Comparison of ENCODE assay signal across 7 cellular contexts in genomic region chr9:5628183-5628529, GRCh38. TPM values are rescaled to one million over a fixed set of nuclear protein-coding genes. Genes with fewer than 3 reads are reported as not detected.
DNase-seq lines count a peak whose midpoint lies in the region; ATAC-seq and TF ChIP-seq lines count a peak whose summit lies in the region.

No MANE protein-coding gene starts in this region.

- no peaks in the 10 kb centered on the region for H3K36me3 ChIP-seq in stomach

- TF ChIP-seq POLR2A in stomach (IDR thresholded peaks at IDR 0.05), result no peak

- H3K4me1 ChIP-seq in stomach, result peaks cover 24 to 71% (median 46%) of the 10 kb centered on the region in 4 donors

- no peaks in the 10 kb centered on the region for H3K27me3 ChIP-seq in stomach

- DNase-seq in HT-29 (ENCODE audit: low spot score) (peak; percentile 59), stomach (no peak), globus pallidus (ENCODE audit: low spot score) (no peak), AG08395 (ENCODE audit: low spot score) (no peak), NCI-H748 treated with DMSO at 0.1 percent for 48 hours (lab: John Stamatoyannopoulos, UW) (no peak)
- no peak for DNase-seq in activated CD8-positive, alpha-beta T cell treated with anti-CD3 and anti-CD28 coated beads, Interleukin-2, amount 10 ng/mL, durations not matched to agents 7 days and 5 days

- 1 to 3% (median 2%) methylated on average over 7 of the region's 7 CpGs for whole genome bisulfite sequencing in stomach, 5 donors

- peak; percentile 0 for ATAC-seq in activated CD8-positive, alpha-beta T cell treated with anti-CD3 and anti-CD28 coated beads, Interleukin-2, amount 10 ng/mL, durations not matched to agents 7 days and 5 days

- POLR2A ChIA-PET in activated CD8-positive, alpha-beta T cell treated with anti-CD3 and anti-CD28 coated beads, Interleukin-2, amount 10 ng/mL, durations not matched to agents 7 days and 5 days (lab: Charles Lee), result interaction anchor here (0.6 to 3.1 kb wide), 17 partner anchors 9 to 949 kb away, joined by 3 to 19 read pairs (median 5); partner anchors contain the start of genes CD274, CDC37L1, JAK2 and PLGRKT

- no peak for TF ChIP-seq EP300 in stomach (IDR thresholded peaks at IDR 0.05)

- no peaks in the 10 kb centered on the region for H3K9me3 Mint-ChIP-seq in activated CD8-positive, alpha-beta T cell treated with anti-CD3 and anti-CD28 coated beads, Interleukin-2, amount 10 ng/mL, durations not matched to agents 7 days and 5 days (ENCODE audit: insufficient read depth)

- no peak for TF ChIP-seq CTCF in stomach (IDR thresholded peaks at IDR 0.05)

- H3K4me3 ChIP-seq in iPS-18c (ENCODE audit: insufficient read depth, low read depth, low read length) (peak overlapping the region; percentile 85), stomach (peak overlapping the region; percentile 84 to 99 (median 94))

- peaks cover 20% of the 10 kb centered on the region for H3K36me3 Mint-ChIP-seq in activated CD8-positive, alpha-beta T cell treated with anti-CD3 and anti-CD28 coated beads, Interleukin-2, amount 10 ng/mL, durations not matched to agents 7 days and 5 days (ENCODE audit: low read depth)

- CTCF ChIA-PET in activated CD8-positive, alpha-beta T cell treated with anti-CD3 and anti-CD28 coated beads, Interleukin-2, amount 10 ng/mL, durations not matched to agents 7 days and 5 days (lab: Charles Lee), result interaction anchor here (0.7 to 3.1 kb wide), 8 partner anchors 19 to 442 kb away, joined by 3 to 16 read pairs (median 8); partner anchors contain the start of genes CD274 and ERMP1

- H3K4me1 Mint-ChIP-seq in activated CD8-positive, alpha-beta T cell treated with anti-CD3 and anti-CD28 coated beads, Interleukin-2, amount 10 ng/mL, durations not matched to agents 7 days and 5 days (ENCODE audit: low read depth), result peaks cover 46% of the 10 kb centered on the region

- H3K27me3 Mint-ChIP-seq in activated CD8-positive, alpha-beta T cell treated with anti-CD3 and anti-CD28 coated beads, Interleukin-2, amount 10 ng/mL, durations not matched to agents 7 days and 5 days (ENCODE audit: low read depth), result no peaks in the 10 kb centered on the region

- H3K9me3 ChIP-seq in iPS-18c (ENCODE audit: control insufficient read depth, insufficient read depth, low read length), result no peaks in the 10 kb centered on the region
- no peaks in the 10 kb centered on the region for H3K9me3 ChIP-seq in stomach

- peak overlapping the region; percentile 97 for H3K27ac Mint-ChIP-seq in activated CD8-positive, alpha-beta T cell treated with anti-CD3 and anti-CD28 coated beads, Interleukin-2, amount 10 ng/mL, durations not matched to agents 7 days and 5 days

- intact Hi-C loops in stomach (cut with DNase I; ENCODE audit: low total_unique reads), result no loop called here

- peak overlapping the region; percentile 93 for H3K4me3 Mint-ChIP-seq in activated CD8-positive, alpha-beta T cell treated with anti-CD3 and anti-CD28 coated beads, Interleukin-2, amount 10 ng/mL, durations not matched to agents 7 days and 5 days

- H3K27ac ChIP-seq in stomach, result peak overlapping the region; percentile 97 to 99 (median 98)

RNA-seq across cellular contexts. Expression of gene RIC1, which starts 0.8 kb away (rescaled TPM):
- total RNA-seq in HT-29 (2014; rRNA removed; shearing (Covaris generic)), result 8.9 and 11.6 TPM in 2 replicates
- 10 to 100 TPM; 16.7 to 17.8 TPM for total RNA-seq in activated CD8-positive, alpha-beta T cell treated with anti-CD3 and anti-CD28 coated beads, Interleukin-2, amount 10 ng/mL, durations not matched to agents 7 days and 5 days
- total RNA-seq in stomach, result 10 to 100 TPM in 4 of 5 donors, 1 to 10 TPM in 1; 6.4 to 67.9 (median 38.8) TPM
- polyA plus RNA-seq in stomach, result 1 to 10 TPM; 3.2 to 3.8 (median 3.2) TPM
